ENCODE assay signal across 23 cellular contexts in genomic region chr4:143234153-143234552, GRCh38.
"Had no signal": no experiment of that assay in that cellular context is flagged by ENCODE, and none has a peak within 500 bp of the region (broad histone marks: within the 10 kb centered on the region; RNA-seq: fewer than 3 reads in every experiment).

No MANE protein-coding gene starts in this region.

- H3K36me3 ChIP-seq: gastroesophageal sphincter, heart right ventricle, left lung, prostate gland, spleen, thoracic aorta, tibial nerve, upper lobe of left lung had no signal

- H3K27me3 ChIP-seq: dorsolateral prefrontal cortex, foreskin keratinocyte, gastroesophageal sphincter, heart right ventricle, left lung, spleen, tibial nerve, upper lobe of left lung had no signal

- H3K27ac ChIP-seq: dorsolateral prefrontal cortex, foreskin keratinocyte, heart right ventricle, left lung, prostate gland, skin epidermis, spleen, thoracic aorta, tibial nerve, upper lobe of left lung had no signal

- DNase-seq: dorsolateral prefrontal cortex; effector CD4-positive, alpha-beta T cell; foreskin keratinocyte; glutamatergic neuron; heart right ventricle; hippocampal formation; left cardiac atrium; left lung; mesendoderm; naive thymus-derived CD8-positive, alpha-beta T cell; nephron progenitor cell; nucleus accumbens; right cardiac atrium; spleen; stimulated activated CD4-positive, alpha-beta T cell treated with anti-CD3 and anti-CD28 coated beads, Interleukin-4, amount 100 ng/mL, for 4 hours; stimulated activated naive B cell treated with anti-CD40 and anti-IgM and Interleukin-4, amounts not matched to agents 10 μg/mL and 1 μg/mL and 100 μg/mL, for 72 hours; upper lobe of left lung had no signal

- H3K4me3 ChIP-seq: dorsolateral prefrontal cortex, gastroesophageal sphincter, heart right ventricle, left lung, prostate gland, skin epidermis, spleen, thoracic aorta, tibial nerve, upper lobe of left lung had no signal

- H3K9me3 ChIP-seq: gastroesophageal sphincter, heart right ventricle, left lung, prostate gland, spleen, thoracic aorta, tibial nerve, upper lobe of left lung had no signal

- H3K27me3 Mint-ChIP-seq: stimulated activated naive B cell treated with anti-CD40 and anti-IgM and Interleukin-4, amounts not matched to agents 10 μg/mL and 1 μg/mL and 100 μg/mL, for 72 hours; stimulated activated naive CD8-positive, alpha-beta T cell treated with anti-CD3 and anti-CD28 coated beads, Interleukin-15, Interleukin-2, amounts not matched to agents 100 ng/mL and 50 ng/mL, for 24 hours had no signal

- H3K4me1 ChIP-seq: heart right ventricle, left lung, prostate gland, spleen, tibial nerve, upper lobe of left lung had no signal

- H3K27ac Mint-ChIP-seq: naive thymus-derived CD8-positive, alpha-beta T cell; nephron progenitor cell; stimulated activated naive B cell treated with anti-CD40 and anti-IgM and Interleukin-4, amounts not matched to agents 10 μg/mL and 1 μg/mL and 100 μg/mL, for 72 hours; stimulated activated naive CD8-positive, alpha-beta T cell treated with anti-CD3 and anti-CD28 coated beads, Interleukin-15, Interleukin-2, amounts not matched to agents 100 ng/mL and 50 ng/mL, for 24 hours had no signal

- H3K9me3 Mint-ChIP-seq: naive thymus-derived CD8-positive, alpha-beta T cell; nephron progenitor cell; stimulated activated naive B cell treated with anti-CD40 and anti-IgM and Interleukin-4, amounts not matched to agents 10 μg/mL and 1 μg/mL and 100 μg/mL, for 72 hours; stimulated activated naive CD8-positive, alpha-beta T cell treated with anti-CD3 and anti-CD28 coated beads, Interleukin-15, Interleukin-2, amounts not matched to agents 100 ng/mL and 50 ng/mL, for 24 hours had no signal

- H3K4me1 Mint-ChIP-seq: naive thymus-derived CD8-positive, alpha-beta T cell; stimulated activated naive B cell treated with anti-CD40 and anti-IgM and Interleukin-4, amounts not matched to agents 10 μg/mL and 1 μg/mL and 100 μg/mL, for 72 hours had no signal

- H3K36me3 Mint-ChIP-seq: naive thymus-derived CD8-positive, alpha-beta T cell; stimulated activated naive B cell treated with anti-CD40 and anti-IgM and Interleukin-4, amounts not matched to agents 10 μg/mL and 1 μg/mL and 100 μg/mL, for 72 hours had no signal

- H3K4me3 Mint-ChIP-seq: naive thymus-derived CD8-positive, alpha-beta T cell; nephron progenitor cell; stimulated activated naive B cell treated with anti-CD40 and anti-IgM and Interleukin-4, amounts not matched to agents 10 μg/mL and 1 μg/mL and 100 μg/mL, for 72 hours; stimulated activated naive CD8-positive, alpha-beta T cell treated with anti-CD3 and anti-CD28 coated beads, Interleukin-15, Interleukin-2, amounts not matched to agents 100 ng/mL and 50 ng/mL, for 24 hours had no signal
